Comparison of ENCODE assay signal across 12 cellular contexts in genomic region chr1:192489046-192489445, GRCh38.
DNase-seq lines count a peak whose midpoint lies in the region; ATAC-seq, FAIRE-seq and TF ChIP-seq lines count a peak whose summit lies in the region.
"Had no signal": no experiment of that assay in that cellular context is flagged by ENCODE, and none has a peak within 500 bp of the region (broad histone marks: within the 10 kb centered on the region; RNA-seq: fewer than 3 reads in every experiment).

No MANE protein-coding gene starts in this region.

- no peak overlapping the region for H2AFZ ChIP-seq in HepG2 (ENCODE audit: low read length)

- no peak overlapping the region for H3K4me2 ChIP-seq in HepG2 (ENCODE audit: low read depth, low read length)

- WGBS in body of pancreas, 2 donors = 35 to 54% methylated on average over 1 of the region's 1 CpG
- 29% methylated on average over 1 of the region's 1 CpG for WGBS in HepG2 (ENCODE audit: low lambda C conversion rate)

- TF ChIP-seq CTCF in left ventricle myocardium inferior (IDR thresholded peaks at IDR 0.05; ENCODE audit: borderline replicate concordance) = no peak
- TF ChIP-seq CTCF in body of pancreas (IDR thresholded peaks at IDR 0.05) = no peak
- no peak for TF ChIP-seq CTCF in HepG2 (CRISPR knock-in tag; IDR thresholded peaks at IDR 0.05)

- H3K4me1 ChIP-seq in left ventricle myocardium inferior = peaks cover 18% of the 10 kb centered on the region
- peaks cover 42% of the 10 kb centered on the region for H3K4me1 ChIP-seq in body of pancreas
- H3K4me1 ChIP-seq in mucosa of rectum (ENCODE audit: control insufficient read depth in 2 of 2, insufficient read depth in 2 of 2, low read length in 2 of 2) = no peaks in the 10 kb centered on the region
- H3K4me1 ChIP-seq in HAP-1 = peaks cover 10% of the 10 kb centered on the region
- H3K4me1 ChIP-seq in HepG2 (ENCODE audit: insufficient read depth, low read length) = no peaks in the 10 kb centered on the region

- H3K79me2 ChIP-seq in HepG2 (ENCODE audit: insufficient read depth, low read length) = no peaks in the 10 kb centered on the region

- H3K9ac ChIP-seq in mucosa of rectum (ENCODE audit: low read depth in 1 of 2, low read length in 2 of 2) = no peak overlapping the region
- H3K9ac ChIP-seq in HepG2 (ENCODE audit: insufficient read depth, low read depth, low read length) = no peak overlapping the region

- intact Hi-C loops in left ventricle myocardium inferior (cut with micrococcal nuclease) = no loop called here
- intact Hi-C loops in left ventricle myocardium superior (cut with micrococcal nuclease) = loop anchor here (5.0 kb wide), 1 partner anchor 318 kb away; the partner anchor contains the start of gene RGS2
- intact Hi-C loops in body of pancreas (cut with DNase I) = no loop called here
- intact Hi-C loops in HepG2 (cut with micrococcal nuclease; ENCODE audit: unreplicated experiment) = no loop called here

- H3K9me3 ChIP-seq in left ventricle myocardium inferior (replicated peaks) = no peaks in the 10 kb centered on the region
- no peaks in the 10 kb centered on the region for H3K9me3 ChIP-seq in body of pancreas
- H3K9me3 ChIP-seq in mucosa of rectum (ENCODE audit: control insufficient read depth in 2 of 2, low read length in 2 of 2) = no peaks in the 10 kb centered on the region
- no peaks in the 10 kb centered on the region; the same call in 1 of the 2 replicates for H3K9me3 ChIP-seq in HAP-1
- H3K9me3 ChIP-seq in HepG2 (ENCODE audit: low read length) = no peaks in the 10 kb centered on the region

- H3K36me3 ChIP-seq in left ventricle myocardium inferior (no peaks in the 10 kb centered on the region), body of pancreas (replicated peaks in 1 of 2; ENCODE audit: insufficient read depth in 1 of 2, low read depth in 2 of 2) (no peaks in the 10 kb centered on the region), mucosa of rectum (ENCODE audit: control insufficient read depth in 2 of 2, insufficient read depth in 2 of 2, low read length in 2 of 2) (no peaks in the 10 kb centered on the region), HAP-1 (replicated peaks) (no peaks in the 10 kb centered on the region), HepG2 (replicated peaks in 1 of 2; ENCODE audit: control insufficient read depth in 1 of 2, insufficient read depth in 2 of 2, low read length in 2 of 2) (no peaks in the 10 kb centered on the region)

- TF ChIP-seq RAD21 in HepG2 (CRISPR knock-in tag; IDR thresholded peaks at IDR 0.05) = no peak

- H3K27ac ChIP-seq in left ventricle myocardium inferior (replicated peaks) (peak overlapping the region; percentile 54), body of pancreas (peak overlapping the region in 3 of 4 donors; percentile 14 to 82 (median 42)), mucosa of rectum (ENCODE audit: low read depth in 2 of 2, low read length in 2 of 2) (peak overlapping the region; percentile 5 to 49), HepG2 (ENCODE audit: extremely low read length, insufficient read depth, low read length) (no peak overlapping the region)

- H3K27me3 ChIP-seq in left ventricle myocardium inferior (ENCODE audit: low read depth) (no peaks in the 10 kb centered on the region), body of pancreas (no peaks in the 10 kb centered on the region), mucosa of rectum (ENCODE audit: control insufficient read depth in 2 of 2, insufficient read depth in 2 of 2, low read length in 2 of 2) (no peaks in the 10 kb centered on the region), HAP-1 (ENCODE audit: low read depth) (no peaks in the 10 kb centered on the region), HepG2 (ENCODE audit: control insufficient read depth in 1 of 2, insufficient read depth in 2 of 2, low read length in 2 of 2) (no peaks in the 10 kb centered on the region)

- ATAC-seq in left ventricle myocardium superior (no peak), body of pancreas (no peak), GM21619 (IDR thresholded peaks at IDR 0.05; ENCODE audit: unreplicated experiment) (no peak), HepG2 (no peak)

- DNase-seq in left ventricle myocardium inferior (no peak), left ventricle myocardium superior (no peak), body of pancreas (no peak), HAP-1 (ENCODE audit: low spot score in 2 of 2) (no peak), HepG2 (ENCODE audit: low spot score) (no peak), GM12891 (ENCODE audit: insufficient read length, low spot score) (no peak)
- DNase-seq: cortex of kidney, hypothalamus, NCI-H524 treated with DMSO at 0.1 percent for 48 hours had no signal

- POLR2A ChIA-PET in HepG2 (lab: Yijun Ruan, JAX) = no interaction called here

- H4K20me1 ChIP-seq in HepG2 (ENCODE audit: insufficient read depth, low read length) = no peaks in the 10 kb centered on the region

- FAIRE-seq in HepG2 (lab: Jason Lieb, UNC) (no peak), GM12891 (lab: Jason Lieb, UNC) (no peak)

- CTCF ChIA-PET in HepG2 (lab: Yijun Ruan, JAX; ENCODE audit: low intra/inter-chr PET ratio, low total read pairs) = no interaction called here

- BruUV-seq in HepG2 (replicated peaks; lab: Mats Ljungman, UMichigan) = no TSS peak

- TF ChIP-seq POLR2A in body of pancreas (IDR thresholded peaks at IDR 0.05) (no peak), HepG2 (IDR thresholded peaks at IDR 0.05; ENCODE audit: insufficient read depth in 1 of 2, low read depth in 2 of 2, low read length in 2 of 2) (no peak), GM12891 (IDR thresholded peaks at IDR 0.05; ENCODE audit: low read depth, low read length) (no peak)

- H3K4me3 ChIP-seq in left ventricle myocardium inferior (no peak overlapping the region), body of pancreas (no peak overlapping the region), mucosa of rectum (ENCODE audit: low read length in 2 of 2) (no peak overlapping the region), HAP-1 (no peak overlapping the region), HepG2 (replicated peaks in 1 of 3; ENCODE audit: insufficient read depth in 1 of 3, low read depth in 2 of 3, low read length in 3 of 3) (no peak overlapping the region)
- H3K4me3 ChIP-seq: skin epidermis had no signal

- in situ Hi-C loops in HAP-1 (cut with MboI; ENCODE audit: low sequenced_read_pairs) = no loop called here
- in situ Hi-C loops in HepG2 (cut with HindIII; ENCODE audit: extremely low pct_ligation_motif_present, low pct_unique_long_range_greater_than_20kb) = loop anchor here (25.0 kb wide), 1 partner anchor 273 kb away; no protein-coding TSS in a partner anchor

- TF ChIP-seq EP300 in HepG2 (IDR thresholded peaks at IDR 0.05; ENCODE audit: low read depth in 2 of 2, low read length in 2 of 2) (no peak), HepG2 (CRISPR knock-in tag; IDR thresholded peaks at IDR 0.05; ENCODE audit: borderline replicate concordance) (no peak)

TF ChIP-seq in HepG2, 621 proteins besides CTCF, POLR2A, EP300 and RAD21:
- TF ChIP-seq ZNF549 (CRISPR knock-in tag; IDR thresholded peaks at IDR 0.05) = no peak
- TF ChIP-seq NKX3-1 (CRISPR knock-in tag; IDR thresholded peaks at IDR 0.05) = no peak
- TF ChIP-seq ZNF709 (CRISPR knock-in tag; IDR thresholded peaks at IDR 0.05) = no peak
- no peak for TF ChIP-seq POGZ (CRISPR knock-in tag; IDR thresholded peaks at IDR 0.05)
- TF ChIP-seq ELF4 (CRISPR knock-in tag; IDR thresholded peaks at IDR 0.05; ENCODE audit: borderline replicate concordance) = no peak
- no peak for TF ChIP-seq ZNF253 (CRISPR knock-in tag; IDR thresholded peaks at IDR 0.05; ENCODE audit: borderline replicate concordance)
- no peak for TF ChIP-seq HHEX (CRISPR knock-in tag; IDR thresholded peaks at IDR 0.05)
- TF ChIP-seq ZNF12 (CRISPR knock-in tag; IDR thresholded peaks at IDR 0.05) = no peak
- no peak for TF ChIP-seq CBX2 (IDR thresholded peaks at IDR 0.05; ENCODE audit: low read depth, low read length)
- no peak for TF ChIP-seq CBX2 (CRISPR knock-in tag; IDR thresholded peaks at IDR 0.05; ENCODE audit: low read depth)

TF ChIP-seq in GM12891, 5 proteins besides CTCF, POLR2A, EP300 and RAD21:
- TF ChIP-seq TAF1 (IDR thresholded peaks at IDR 0.05; ENCODE audit: low read depth, low read length) (no peak), SPI1 (IDR thresholded peaks at IDR 0.05; ENCODE audit: low read depth, low read length) (no peak), POLR2AphosphoS5 (IDR thresholded peaks at IDR 0.05; ENCODE audit: low read depth, low read length) (no peak), POU2F2 (IDR thresholded peaks at IDR 0.05; ENCODE audit: low read depth, low read length) (no peak), PAX5 (IDR thresholded peaks at IDR 0.05; ENCODE audit: insufficient read depth, low read length, severe bottlenecking) (no peak)
